Comparison of ENCODE assay signal across 8 cellular contexts in genomic region chr6:27831434-27832081, GRCh38.
DNase-seq lines count a peak whose midpoint lies in the region; ATAC-seq and TF ChIP-seq lines count a peak whose summit lies in the region.
"Not testable (repeated sequence)": the region's sequence is repeated elsewhere in the genome, so short reads cannot be mapped to it uniquely, and the experiment has no call there.

No MANE protein-coding gene starts in this region.

- not testable (repeated sequence) for H3K9me3 Mint-ChIP-seq in CD4-positive, alpha-beta memory T cell; chondrocyte (ENCODE audit: low read depth)

- CTCF ChIA-PET in CD4-positive, alpha-beta memory T cell (lab: Charles Lee; ENCODE audit: partially characterized antibody), result interaction anchor here (0.9 to 1.8 kb wide), 2 partner anchors 9 to 22 kb away, joined by 4 to 9 read pairs; a partner anchor contains a TSS

- peak; percentile 67 to 81 (median 75) for DNase-seq in CD4-positive, alpha-beta memory T cell
- DNase-seq in NCI-H526 (lab: John Stamatoyannopoulos, UW) (peak; percentile 77 to 86), left lobe of liver (ENCODE audit: low spot score) (peak; percentile 88)
- DNase-seq in activated CD4-positive, alpha-beta T cell treated with anti-CD3 and anti-CD28 coated beads for 1 hour, result peak; percentile 71
- DNase-seq in chondrocyte (ENCODE audit: low spot score), result not testable (repeated sequence)
- DNase-seq in stimulated activated CD4-positive, alpha-beta T cell treated with anti-CD3 and anti-CD28 coated beads, Interleukin-15, amount 100 ng/mL, for 24 hours, result peak; percentile 81

- H3K9me3 ChIP-seq in CD4-positive, alpha-beta memory T cell (ENCODE audit: control insufficient read depth in 1 of 2, low read length in 2 of 2), result not testable (repeated sequence)

- intact Hi-C loops in CD4-positive, alpha-beta memory T cell (cut with micrococcal nuclease), result loop anchor here (10.0 kb wide), 2 partner anchors 1547 to 1807 kb away; a partner anchor contains a TSS

- peak overlapping the region in 1 of 2 donors; percentile 30 for H3K4me3 ChIP-seq in CD4-positive, alpha-beta memory T cell (ENCODE audit: low read length in 2 of 2)

- H3K27ac Mint-ChIP-seq in CD4-positive, alpha-beta memory T cell, result peak overlapping the region; percentile 89 to 98 (median 94)
- H3K27ac Mint-ChIP-seq in chondrocyte (ENCODE audit: unreplicated experiment), result peak overlapping the region; percentile 97

- not testable (repeated sequence) for H3K27me3 Mint-ChIP-seq in CD4-positive, alpha-beta memory T cell; chondrocyte (ENCODE audit: low read depth)

- H3K4me1 ChIP-seq in CD4-positive, alpha-beta memory T cell (ENCODE audit: insufficient read depth, low read length), result peaks cover 42% of the 10 kb centered on the region

- peak overlapping the region; percentile 71 for H3K27ac ChIP-seq in CD4-positive, alpha-beta memory T cell (ENCODE audit: low read depth, low read length)

- not testable (repeated sequence) for H3K36me3 Mint-ChIP-seq in CD4-positive, alpha-beta memory T cell; chondrocyte (ENCODE audit: low read depth)

- not testable (repeated sequence) for H3K36me3 ChIP-seq in CD4-positive, alpha-beta memory T cell (ENCODE audit: insufficient read depth, low read length)

- not testable (repeated sequence) for H3K27me3 ChIP-seq in CD4-positive, alpha-beta memory T cell (ENCODE audit: insufficient read depth, low read length)

- ATAC-seq in GM19463 (IDR thresholded peaks at IDR 0.05; ENCODE audit: unreplicated experiment) (peak; percentile 90), HG03432 (IDR thresholded peaks at IDR 0.05; ENCODE audit: unreplicated experiment) (peak; percentile 83), left lobe of liver (peak; percentile 94)

- POLR2A ChIA-PET in CD4-positive, alpha-beta memory T cell (lab: Charles Lee; ENCODE audit: partially characterized antibody), result interaction anchor here (0.6 to 11.9 kb wide), 28 partner anchors 7 to 1810 kb away, joined by 3 to 1261 read pairs (median 4); a partner anchor contains a TSS

- peak overlapping the region; percentile 76 to 94 (median 91) for H3K4me3 Mint-ChIP-seq in CD4-positive, alpha-beta memory T cell
- H3K4me3 Mint-ChIP-seq in chondrocyte (ENCODE audit: unreplicated experiment), result peak overlapping the region; percentile 86

- TF ChIP-seq CTCF in chondrocyte (IDR thresholded peaks at IDR 0.05), result not testable (repeated sequence)

- peaks cover 24 to 35% (median 28%) of the 10 kb centered on the region in 4 donors for H3K4me1 Mint-ChIP-seq in CD4-positive, alpha-beta memory T cell
- peaks cover 33% of the 10 kb centered on the region for H3K4me1 Mint-ChIP-seq in chondrocyte (ENCODE audit: low read depth)
